ENCODE assay signal across 28 cellular contexts in the genomic region with DNA sequence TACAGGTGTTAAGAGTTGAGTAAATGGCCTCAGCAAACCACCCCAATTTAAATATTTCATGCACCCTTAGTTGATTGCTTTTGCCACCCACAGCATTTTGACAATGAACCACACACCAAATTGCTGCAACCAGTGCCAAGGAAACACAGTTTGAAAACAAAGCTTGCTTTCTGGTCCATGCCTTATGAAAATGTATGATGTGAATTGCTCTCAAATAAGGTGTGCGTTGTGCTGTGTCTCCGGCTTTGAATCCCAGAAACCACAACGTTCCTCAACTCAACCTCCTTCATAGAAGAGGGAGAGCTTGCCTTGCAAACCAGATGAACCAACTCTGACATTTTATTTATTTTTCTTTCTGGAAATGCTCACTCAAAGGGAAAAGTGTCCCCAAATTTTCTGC.
"Had no signal": no experiment of that assay in that cellular context is flagged by ENCODE, and none has a peak within 500 bp of the region (broad histone marks: within the 10 kb centered on the region; RNA-seq: fewer than 3 reads in every experiment).

No MANE protein-coding gene starts in this region.

- H3K4me3 ChIP-seq: cardiac muscle cell had no signal

- H3K36me3 ChIP-seq: brain microvascular endothelial cell, cardiac muscle cell had no signal

- ATAC-seq: activated CD8-positive, alpha-beta memory T cell treated with anti-CD3 and anti-CD28 coated beads, Interleukin-2, amount 10 ng/mL, durations not matched to agents 7 days and 5 days; activated naive CD4-positive, alpha-beta T cell treated with anti-CD3 and anti-CD28 coated beads, Interleukin-2, amount 50 U/mL, for 72 hours; activated naive CD8-positive, alpha-beta T cell treated with anti-CD3 and anti-CD28 coated beads, Interleukin-2, amount 50 U/mL, for 24 hours; Panc1 had no signal

- DNase-seq: activated B cell treated with CpG ODN at 0.5 μM for 24 hours; activated CD4-positive, alpha-beta T cell treated with anti-CD3 and anti-CD28 coated beads for 1 hour; activated CD4-positive, alpha-beta T cell treated with anti-CD3 and anti-CD28 coated beads, Interleukin-2, amount 10 ng/mL, durations not matched to agents 24 days and 14 days; activated CD4-positive, alpha-beta T cell treated with anti-CD3 and anti-CD28 coated beads, Interleukin-2, amount 50 U/mL, for 48 hours; activated CD8-positive, alpha-beta memory T cell treated with anti-CD3 and anti-CD28 coated beads, Interleukin-2, amount 10 ng/mL, durations not matched to agents 7 days and 5 days; activated effector memory CD4-positive, alpha-beta T cell treated with Interleukin-2 at 50 U/mL for 16 hours; activated naive CD4-positive, alpha-beta T cell; activated naive CD8-positive, alpha-beta T cell treated with anti-CD3 and anti-CD28 coated beads, Interleukin-2, amount 50 U/mL, for 24 hours; activated T-cell treated with anti-CD3 and anti-CD28 coated beads, Interleukin-2, amount 50 U/mL, for 24 hours; amniotic stem cell; brain microvascular endothelial cell; KG1; NCI-H1092; NCI-H1417; NCI-H1694; NCI-H2029; NCI-H446; NCI-H524; NCI-H774; NK-92 treated with Interleukin-12 subunit alpha and Interleukin-12 subunit beta, amount 100 ng/mL, for 24 hours; OCI-M1; Right ventricle myocardium superior; T-helper 2 cell; T1000 had no signal

- H3K27ac ChIP-seq: brain microvascular endothelial cell, cardiac muscle cell, RWPE1 had no signal

- H3K27me3 ChIP-seq: brain microvascular endothelial cell, cardiac muscle cell had no signal
